In the genomic region with DNA sequence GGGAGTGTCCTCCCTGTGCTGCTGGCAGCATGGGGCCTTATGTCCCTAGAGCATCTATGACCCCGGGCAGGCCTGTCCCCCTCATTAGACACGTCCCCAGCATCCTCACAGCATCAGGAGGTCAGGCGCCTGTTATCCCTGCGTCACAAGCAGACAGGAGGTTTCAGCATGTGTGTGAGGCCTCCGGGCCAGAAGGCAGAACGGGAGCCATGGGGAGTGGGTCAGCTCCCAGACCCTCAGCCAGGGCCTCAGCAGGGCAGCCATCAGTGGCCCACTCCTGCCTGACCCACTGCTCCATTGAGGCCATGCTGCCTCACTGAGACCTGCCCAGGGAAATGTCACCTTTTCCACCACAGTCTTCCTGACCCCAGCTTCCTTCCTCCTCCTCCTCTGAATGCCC, we compare ENCODE assay signal across 1 cellular context.
TF ChIP-seq lines count a peak whose summit lies in the region.

No MANE protein-coding gene starts in this region.

TF ChIP-seq in WTC11, 78 proteins besides CTCF, POLR2A, EP300 and RAD21 (continued from another document):
- TF ChIP-seq, protein P1, sequence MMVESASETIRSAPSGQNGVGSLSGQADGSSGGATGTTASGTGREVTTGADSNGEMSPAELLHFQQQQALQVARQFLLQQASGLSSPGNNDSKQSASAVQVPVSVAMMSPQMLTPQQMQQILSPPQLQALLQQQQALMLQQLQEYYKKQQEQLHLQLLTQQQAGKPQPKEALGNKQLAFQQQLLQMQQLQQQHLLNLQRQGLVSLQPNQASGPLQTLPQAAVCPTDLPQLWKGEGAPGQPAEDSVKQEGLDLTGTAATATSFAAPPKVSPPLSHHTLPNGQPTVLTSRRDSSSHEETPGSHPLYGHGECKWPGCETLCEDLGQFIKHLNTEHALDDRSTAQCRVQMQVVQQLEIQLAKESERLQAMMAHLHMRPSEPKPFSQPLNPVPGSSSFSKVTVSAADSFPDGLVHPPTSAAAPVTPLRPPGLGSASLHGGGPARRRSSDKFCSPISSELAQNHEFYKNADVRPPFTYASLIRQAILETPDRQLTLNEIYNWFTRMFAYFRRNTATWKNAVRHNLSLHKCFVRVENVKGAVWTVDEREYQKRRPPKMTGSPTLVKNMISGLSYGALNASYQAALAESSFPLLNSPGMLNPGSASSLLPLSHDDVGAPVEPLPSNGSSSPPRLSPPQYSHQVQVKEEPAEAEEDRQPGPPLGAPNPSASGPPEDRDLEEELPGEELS (CRISPR knock-in tag; IDR thresholded peaks at IDR 0.05): no peak
- TF ChIP-seq TCF7 (CRISPR knock-in tag; IDR thresholded peaks at IDR 0.05; ENCODE audit: low read depth): no peak
- TF ChIP-seq FOXJ3 (CRISPR knock-in tag; IDR thresholded peaks at IDR 0.05; ENCODE audit: borderline replicate concordance): no peak
- no peak for TF ChIP-seq ZNF396 (CRISPR knock-in tag; IDR thresholded peaks at IDR 0.05; ENCODE audit: borderline replicate concordance)
- TF ChIP-seq, protein P2, sequence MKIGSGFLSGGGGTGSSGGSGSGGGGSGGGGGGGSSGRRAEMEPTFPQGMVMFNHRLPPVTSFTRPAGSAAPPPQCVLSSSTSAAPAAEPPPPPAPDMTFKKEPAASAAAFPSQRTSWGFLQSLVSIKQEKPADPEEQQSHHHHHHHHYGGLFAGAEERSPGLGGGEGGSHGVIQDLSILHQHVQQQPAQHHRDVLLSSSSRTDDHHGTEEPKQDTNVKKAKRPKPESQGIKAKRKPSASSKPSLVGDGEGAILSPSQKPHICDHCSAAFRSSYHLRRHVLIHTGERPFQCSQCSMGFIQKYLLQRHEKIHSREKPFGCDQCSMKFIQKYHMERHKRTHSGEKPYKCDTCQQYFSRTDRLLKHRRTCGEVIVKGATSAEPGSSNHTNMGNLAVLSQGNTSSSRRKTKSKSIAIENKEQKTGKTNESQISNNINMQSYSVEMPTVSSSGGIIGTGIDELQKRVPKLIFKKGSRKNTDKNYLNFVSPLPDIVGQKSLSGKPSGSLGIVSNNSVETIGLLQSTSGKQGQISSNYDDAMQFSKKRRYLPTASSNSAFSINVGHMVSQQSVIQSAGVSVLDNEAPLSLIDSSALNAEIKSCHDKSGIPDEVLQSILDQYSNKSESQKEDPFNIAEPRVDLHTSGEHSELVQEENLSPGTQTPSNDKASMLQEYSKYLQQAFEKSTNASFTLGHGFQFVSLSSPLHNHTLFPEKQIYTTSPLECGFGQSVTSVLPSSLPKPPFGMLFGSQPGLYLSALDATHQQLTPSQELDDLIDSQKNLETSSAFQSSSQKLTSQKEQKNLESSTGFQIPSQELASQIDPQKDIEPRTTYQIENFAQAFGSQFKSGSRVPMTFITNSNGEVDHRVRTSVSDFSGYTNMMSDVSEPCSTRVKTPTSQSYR (CRISPR knock-in tag; IDR thresholded peaks at IDR 0.05): no peak
- TF ChIP-seq, protein P3, sequence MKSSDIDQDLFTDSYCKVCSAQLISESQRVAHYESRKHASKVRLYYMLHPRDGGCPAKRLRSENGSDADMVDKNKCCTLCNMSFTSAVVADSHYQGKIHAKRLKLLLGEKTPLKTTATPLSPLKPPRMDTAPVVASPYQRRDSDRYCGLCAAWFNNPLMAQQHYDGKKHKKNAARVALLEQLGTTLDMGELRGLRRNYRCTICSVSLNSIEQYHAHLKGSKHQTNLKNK (CRISPR knock-in tag; IDR thresholded peaks at IDR 0.05): no peak
- TF ChIP-seq, protein P4, sequence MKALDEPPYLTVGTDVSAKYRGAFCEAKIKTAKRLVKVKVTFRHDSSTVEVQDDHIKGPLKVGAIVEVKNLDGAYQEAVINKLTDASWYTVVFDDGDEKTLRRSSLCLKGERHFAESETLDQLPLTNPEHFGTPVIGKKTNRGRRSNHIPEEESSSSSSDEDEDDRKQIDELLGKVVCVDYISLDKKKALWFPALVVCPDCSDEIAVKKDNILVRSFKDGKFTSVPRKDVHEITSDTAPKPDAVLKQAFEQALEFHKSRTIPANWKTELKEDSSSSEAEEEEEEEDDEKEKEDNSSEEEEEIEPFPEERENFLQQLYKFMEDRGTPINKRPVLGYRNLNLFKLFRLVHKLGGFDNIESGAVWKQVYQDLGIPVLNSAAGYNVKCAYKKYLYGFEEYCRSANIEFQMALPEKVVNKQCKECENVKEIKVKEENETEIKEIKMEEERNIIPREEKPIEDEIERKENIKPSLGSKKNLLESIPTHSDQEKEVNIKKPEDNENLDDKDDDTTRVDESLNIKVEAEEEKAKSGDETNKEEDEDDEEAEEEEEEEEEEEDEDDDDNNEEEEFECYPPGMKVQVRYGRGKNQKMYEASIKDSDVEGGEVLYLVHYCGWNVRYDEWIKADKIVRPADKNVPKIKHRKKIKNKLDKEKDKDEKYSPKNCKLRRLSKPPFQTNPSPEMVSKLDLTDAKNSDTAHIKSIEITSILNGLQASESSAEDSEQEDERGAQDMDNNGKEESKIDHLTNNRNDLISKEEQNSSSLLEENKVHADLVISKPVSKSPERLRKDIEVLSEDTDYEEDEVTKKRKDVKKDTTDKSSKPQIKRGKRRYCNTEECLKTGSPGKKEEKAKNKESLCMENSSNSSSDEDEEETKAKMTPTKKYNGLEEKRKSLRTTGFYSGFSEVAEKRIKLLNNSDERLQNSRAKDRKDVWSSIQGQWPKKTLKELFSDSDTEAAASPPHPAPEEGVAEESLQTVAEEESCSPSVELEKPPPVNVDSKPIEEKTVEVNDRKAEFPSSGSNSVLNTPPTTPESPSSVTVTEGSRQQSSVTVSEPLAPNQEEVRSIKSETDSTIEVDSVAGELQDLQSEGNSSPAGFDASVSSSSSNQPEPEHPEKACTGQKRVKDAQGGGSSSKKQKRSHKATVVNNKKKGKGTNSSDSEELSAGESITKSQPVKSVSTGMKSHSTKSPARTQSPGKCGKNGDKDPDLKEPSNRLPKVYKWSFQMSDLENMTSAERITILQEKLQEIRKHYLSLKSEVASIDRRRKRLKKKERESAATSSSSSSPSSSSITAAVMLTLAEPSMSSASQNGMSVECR (CRISPR knock-in tag; IDR thresholded peaks at IDR 0.05; ENCODE audit: borderline replicate concordance): no peak
- no peak for TF ChIP-seq JAZF1 (CRISPR knock-in tag; IDR thresholded peaks at IDR 0.05)
